Comparison of ENCODE assay signal across 1 cellular context in genomic region chr22:45233827-45234226, GRCh38.
TF ChIP-seq lines count a peak whose summit lies in the region.

No MANE protein-coding gene starts in this region.

TF ChIP-seq in GM12878, 131 proteins besides CTCF, POLR2A, EP300 and RAD21:
- TF ChIP-seq MLLT1 (IDR thresholded peaks at IDR 0.05) (no peak), ZBTB4 (CRISPR knock-in tag; IDR thresholded peaks at IDR 0.05) (no peak), BHLHE40 (IDR thresholded peaks at IDR 0.05; ENCODE audit: borderline replicate concordance in 1 of 2, low read depth in 2 of 2, low read length in 1 of 2) (no peak), NFXL1 (IDR thresholded peaks at IDR 0.05; ENCODE audit: borderline replicate concordance) (no peak), YBX1 (IDR thresholded peaks at IDR 0.05) (no peak), CHD1 (IDR thresholded peaks at IDR 0.05; ENCODE audit: low read depth, low read length) (no peak), IRF4 (IDR thresholded peaks at IDR 0.05; ENCODE audit: low read depth, low read length) (no peak), IRF3 (IDR thresholded peaks at IDR 0.05) (no peak), ZNF622 (IDR thresholded peaks at IDR 0.05) (no peak), BCL11A (IDR thresholded peaks at IDR 0.05; ENCODE audit: low read depth, low read length) (no peak), ZBTB40 (IDR thresholded peaks at IDR 0.05; ENCODE audit: borderline replicate concordance) (no peak), WRNIP1 (IDR thresholded peaks at IDR 0.05; ENCODE audit: borderline replicate concordance, low read depth, low read length) (no peak), NKRF (conservative IDR thresholded peaks at IDR 0.05) (no peak), EZH2 (IDR thresholded peaks at IDR 0.05; ENCODE audit: borderline replicate concordance, control insufficient read depth, low read depth, low read length) (no peak), TCF12 (IDR thresholded peaks at IDR 0.05; ENCODE audit: low read depth, low read length) (no peak), SMC3 (IDR thresholded peaks at IDR 0.05; ENCODE audit: borderline replicate concordance, low read length) (no peak)
